In genomic region chr17:76586741-76587487, GRCh38 we compare ENCODE assay signal across 11 cellular contexts. TPM values are rescaled to one million over a fixed set of nuclear protein-coding genes. Genes with fewer than 3 reads are reported as not detected.
DNase-seq lines count a peak whose midpoint lies in the region; ATAC-seq and TF ChIP-seq lines count a peak whose summit lies in the region.
"Had no signal": no experiment of that assay in that cellular context is flagged by ENCODE, and none has a peak within 500 bp of the region (broad histone marks: within the 10 kb centered on the region; RNA-seq: fewer than 3 reads in every experiment).

No MANE protein-coding gene starts in this region.

- H3K4me3 Mint-ChIP-seq in WTC11, result peak overlapping the region; percentile 48
- peak overlapping the region in 8 of 10 donors; percentile 24 to 78 (median 44) for H3K4me3 Mint-ChIP-seq in naive thymus-derived CD4-positive, alpha-beta T cell
- H3K4me3 Mint-ChIP-seq in stimulated activated naive CD8-positive, alpha-beta T cell treated with anti-CD3 and anti-CD28 coated beads, Interleukin-15, amount 100 ng/mL, for 72 hours, result peak overlapping the region in 1 of 2 donors; percentile 13

- H3K9me3 Mint-ChIP-seq in WTC11, result no peaks in the 10 kb centered on the region
- peaks cover 0 to 10% (median 1%) of the 10 kb centered on the region in 11 donors for H3K9me3 Mint-ChIP-seq in naive thymus-derived CD4-positive, alpha-beta T cell
- no peaks in the 10 kb centered on the region for H3K9me3 Mint-ChIP-seq in stimulated activated naive CD8-positive, alpha-beta T cell treated with anti-CD3 and anti-CD28 coated beads, Interleukin-15, amount 100 ng/mL, for 72 hours

- peaks cover 4 to 6% of the 10 kb centered on the region in 2 donors for H3K4me1 ChIP-seq in naive thymus-derived CD4-positive, alpha-beta T cell (ENCODE audit: control insufficient read depth in 2 of 2, insufficient read depth in 2 of 2, low read length in 2 of 2)
- peaks cover 17% of the 10 kb centered on the region for H3K4me1 ChIP-seq in testis

- H3K9me3 ChIP-seq in naive thymus-derived CD4-positive, alpha-beta T cell (ENCODE audit: control insufficient read depth in 2 of 3, low read length in 3 of 3), result no peaks in the 10 kb centered on the region
- no peaks in the 10 kb centered on the region for H3K9me3 ChIP-seq in testis
- H3K9me3 ChIP-seq: tibial artery had no signal

- TF ChIP-seq CTCF in WTC11 (IDR thresholded peaks at IDR 0.05) (no peak), testis (IDR thresholded peaks at IDR 0.05) (no peak)

- WGBS in testis, 2 donors, result 42 to 55% methylated on average over 14 to 17 of the region's 17 CpGs

- peak; percentile 72 for DNase-seq in Caki2 (ENCODE audit: low read depth)
- peak; percentile 87 for DNase-seq in NCI-H1105 treated with DMSO at 0.1 percent for 48 hours (lab: John Stamatoyannopoulos, UW)
- peak; percentile 35 for DNase-seq in WTC11 (ENCODE audit: low spot score)
- no peak for DNase-seq in naive thymus-derived CD4-positive, alpha-beta T cell
- no peak for DNase-seq in stimulated activated naive CD8-positive, alpha-beta T cell treated with anti-CD3 and anti-CD28 coated beads, Interleukin-15, amount 100 ng/mL, for 72 hours
- no peak for DNase-seq in testis
- DNase-seq: EL had no signal

- peaks cover 80% of the 10 kb centered on the region for H3K27me3 Mint-ChIP-seq in WTC11 (ENCODE audit: low read depth)
- peaks cover 46 to 79% (median 53%) of the 10 kb centered on the region in 5 donors for H3K27me3 Mint-ChIP-seq in naive thymus-derived CD4-positive, alpha-beta T cell
- H3K27me3 Mint-ChIP-seq in stimulated activated naive CD8-positive, alpha-beta T cell treated with anti-CD3 and anti-CD28 coated beads, Interleukin-15, amount 100 ng/mL, for 72 hours, result peaks cover 79% of the 10 kb centered on the region

- peaks cover 13% of the 10 kb centered on the region for H3K4me1 Mint-ChIP-seq in WTC11
- peaks cover 2 to 17% (median 5%) of the 10 kb centered on the region in 7 donors for H3K4me1 Mint-ChIP-seq in naive thymus-derived CD4-positive, alpha-beta T cell
- H3K4me1 Mint-ChIP-seq in stimulated activated naive CD8-positive, alpha-beta T cell treated with anti-CD3 and anti-CD28 coated beads, Interleukin-15, amount 100 ng/mL, for 72 hours, result peaks cover 22% of the 10 kb centered on the region

- POLR2A ChIA-PET in WTC11 (lab: Charles Lee), result no interaction called here
- POLR2A ChIA-PET in naive thymus-derived CD4-positive, alpha-beta T cell (lab: Charles Lee), result no interaction called here

- H3K27ac ChIP-seq in naive thymus-derived CD4-positive, alpha-beta T cell (ENCODE audit: low read depth, low read length), result no peak overlapping the region
- no peak overlapping the region for H3K27ac ChIP-seq in testis
- H3K27ac ChIP-seq: tibial artery had no signal

- no peak for TF ChIP-seq POLR2A in testis (IDR thresholded peaks at IDR 0.05)

- H3K36me3 ChIP-seq in naive thymus-derived CD4-positive, alpha-beta T cell (ENCODE audit: control insufficient read depth in 2 of 3, insufficient read depth in 3 of 3, low read length in 3 of 3), result no peaks in the 10 kb centered on the region
- no peaks in the 10 kb centered on the region for H3K36me3 ChIP-seq in testis (ENCODE audit: low read depth, missing control alignments)
- H3K36me3 ChIP-seq: tibial artery had no signal

- peaks cover 0 to 22% of the 10 kb centered on the region in 2 donors for H3K27me3 ChIP-seq in naive thymus-derived CD4-positive, alpha-beta T cell (ENCODE audit: control insufficient read depth in 2 of 2, insufficient read depth in 2 of 2, low read length in 2 of 2)
- H3K27me3 ChIP-seq in testis, result no peaks in the 10 kb centered on the region

- no peak overlapping the region for H3K4me3 ChIP-seq in naive thymus-derived CD4-positive, alpha-beta T cell (ENCODE audit: low read length)
- no peak overlapping the region for H3K4me3 ChIP-seq in testis

- H3K36me3 Mint-ChIP-seq in WTC11, result no peaks in the 10 kb centered on the region
- H3K36me3 Mint-ChIP-seq in naive thymus-derived CD4-positive, alpha-beta T cell, result peaks cover 0 to 12% (median 8%) of the 10 kb centered on the region in 5 donors

- intact Hi-C loops in naive thymus-derived CD4-positive, alpha-beta T cell (cut with micrococcal nuclease), result loop anchor here in 1 of 2 donors (1.0 kb wide), 1 partner anchor 29 kb away; no protein-coding TSS in a partner anchor
- intact Hi-C loops in testis (cut with DNase I; ENCODE audit: low total_unique reads), result no loop called here

- in situ Hi-C loops in Caki2 (cut with HindIII; ENCODE audit: low pct_unique_long_range_greater_than_20kb, low sequenced_read_pairs), result no loop called here

- H3K27ac Mint-ChIP-seq in WTC11, result no peak overlapping the region
- H3K27ac Mint-ChIP-seq in naive thymus-derived CD4-positive, alpha-beta T cell, result no peak overlapping the region
- no peak overlapping the region for H3K27ac Mint-ChIP-seq in stimulated activated naive CD8-positive, alpha-beta T cell treated with anti-CD3 and anti-CD28 coated beads, Interleukin-15, amount 100 ng/mL, for 72 hours

- ATAC-seq in WTC11 (no peak), HG03342 (IDR thresholded peaks at IDR 0.05; ENCODE audit: unreplicated experiment) (no peak), GM19035 (IDR thresholded peaks at IDR 0.05; ENCODE audit: unreplicated experiment) (no peak)
- ATAC-seq in naive thymus-derived CD4-positive, alpha-beta T cell, result no peak
- no peak for ATAC-seq in stimulated activated naive CD8-positive, alpha-beta T cell treated with anti-CD3 and anti-CD28 coated beads, Interleukin-15, amount 100 ng/mL, for 72 hours

- CTCF ChIA-PET in WTC11 (lab: Charles Lee), result interaction anchor here (0.8 to 3.8 kb wide), 7 partner anchors 11 to 95 kb away, joined by 3 to 17 read pairs (median 10); no protein-coding TSS in a partner anchor
- CTCF ChIA-PET in naive thymus-derived CD4-positive, alpha-beta T cell (lab: Charles Lee), result interaction anchor here (0.6 kb wide), 2 partner anchors 120 to 178 kb away, joined by 3 read pairs; partner anchors contain the start of gene AANAT

TF ChIP-seq in WTC11, 78 proteins besides CTCF, POLR2A, EP300 and RAD21:
- TF ChIP-seq USF2 (CRISPR knock-in tag; IDR thresholded peaks at IDR 0.05), result peak; percentile 33; the same call in 1 of the 2 replicates
- TF ChIP-seq ZNF138 (CRISPR knock-in tag; conservative IDR thresholded peaks at IDR 0.05), result no peak

RNA-seq across cellular contexts. Expression of gene ST6GALNAC2, which starts 1.3 kb away (rescaled TPM):
- 2.8 and 5.3 TPM in 2 replicates for total RNA-seq in Caki2 (2014; rRNA removed; shearing (Covaris generic); ENCODE audit: low replicate concordance)
- 0.30 TPM in 1 of 3 replicates, not detected in the others for total RNA-seq in WTC11 (2021)
- 1 to 10 TPM in 1 of 5 experiments, under 1 TPM in 2, not detected in 2; 0.48 to 7.5 (median 0.58) TPM for total RNA-seq in naive thymus-derived CD4-positive, alpha-beta T cell
- not detected for polyA plus RNA-seq in naive thymus-derived CD4-positive, alpha-beta T cell
- total RNA-seq in testis, result 10 to 100 TPM; 29.7 to 87.5 TPM
- 107 TPM for polyA plus RNA-seq in testis (ENCODE audit: insufficient read depth, low read depth, low replicate concordance)

RNA-seq across cellular contexts. Expression of gene PRCD, which starts 47.1 kb away (rescaled TPM):
- not detected in 2 replicates for total RNA-seq in Caki2 (2014; rRNA removed; shearing (Covaris generic); ENCODE audit: low replicate concordance)
- 2.7 to 4.5 TPM (median 4.0 TPM) in 3 replicates for total RNA-seq in WTC11 (2021)
- total RNA-seq in naive thymus-derived CD4-positive, alpha-beta T cell, result not detected
- 1 to 10 TPM in 1 of 2 donors, not detected in 1; 1.3 TPM for polyA plus RNA-seq in naive thymus-derived CD4-positive, alpha-beta T cell
- 1 to 10 TPM; 3.2 to 3.8 TPM for total RNA-seq in testis
- 4.6 TPM for polyA plus RNA-seq in testis (ENCODE audit: insufficient read depth, low read depth, low replicate concordance)
- total RNA-seq: myocyte had no signal

RNA-seq across cellular contexts. Expression of gene CYGB, which starts 49.4 kb away (rescaled TPM):
- 0.52 and 1.6 TPM in 2 replicates for total RNA-seq in Caki2 (2014; rRNA removed; shearing (Covaris generic); ENCODE audit: low replicate concordance)
- total RNA-seq in WTC11 (2021), result 3.6 to 5.3 TPM (median 5.1 TPM) in 3 replicates
- total RNA-seq in naive thymus-derived CD4-positive, alpha-beta T cell, result not detected
- under 1 TPM; 0.33 to 0.35 TPM for polyA plus RNA-seq in naive thymus-derived CD4-positive, alpha-beta T cell
- 1 to 10 TPM; 3.4 to 7.2 TPM for total RNA-seq in testis
- 9.9 TPM for polyA plus RNA-seq in testis (ENCODE audit: insufficient read depth, low read depth, low replicate concordance)

RNA-seq across cellular contexts. Expression of gene ST6GALNAC1, which starts 56.6 kb away (rescaled TPM):
- total RNA-seq in Caki2 (2014; rRNA removed; shearing (Covaris generic); ENCODE audit: low replicate concordance), result not detected in 2 replicates
- 0.13 to 0.37 TPM (median 0.16 TPM) in 3 replicates for total RNA-seq in WTC11 (2021)
- total RNA-seq in naive thymus-derived CD4-positive, alpha-beta T cell, result 1 to 10 TPM; 1.4 to 5.8 (median 2.0) TPM
- 10 to 100 TPM; 10.3 to 20.7 TPM for polyA plus RNA-seq in naive thymus-derived CD4-positive, alpha-beta T cell
- 10 to 100 TPM; 20.1 to 20.6 TPM for total RNA-seq in testis
- 11.9 TPM for polyA plus RNA-seq in testis (ENCODE audit: insufficient read depth, low read depth, low replicate concordance)
- total RNA-seq: myocyte had no signal

Comparison
In these comparisons a context has a peak if more than half of its experiments do, and no peak if none do; other contexts are left out.
1. DNase-seq: peak in Caki2 (single experiment), NCI-H1105 treated with DMSO at 0.1 percent for 48 hours (single experiment) and WTC11 (single experiment); none in naive thymus-derived CD4-positive, alpha-beta T cell (0 of 9), stimulated activated naive CD8-positive, alpha-beta T cell treated with anti-CD3 and anti-CD28 coated beads, Interleukin-15, amount 100 ng/mL, for 72 hours (0 of 2) and testis (single experiment).